ENCODE assay signal across 27 cellular contexts in genomic region chr5:14369780-14370179, GRCh38.
"Had no signal": no experiment of that assay in that cellular context is flagged by ENCODE, and none has a peak within 500 bp of the region (broad histone marks: within the 10 kb centered on the region; RNA-seq: fewer than 3 reads in every experiment).

No MANE protein-coding gene starts in this region.

- H3K27ac ChIP-seq: colonic mucosa, gastrocnemius medialis, hepatocyte, neural progenitor cell, parathyroid adenoma, psoas muscle, right atrium auricular region, transverse colon, VCaP had no signal

- H3K36me3 Mint-ChIP-seq: activated CD4-positive, alpha-beta memory T cell treated with anti-CD3 and anti-CD28 coated beads for 36 hours had no signal

- ATAC-seq: gastrocnemius medialis; left cardiac atrium; left ventricle myocardium superior; psoas muscle; stimulated activated naive B cell treated with anti-CD40 and anti-IgM and Interleukin-4, amounts not matched to agents 10 μg/mL and 1 μg/mL and 100 μg/mL, for 72 hours had no signal

- H3K9me3 ChIP-seq: colonic mucosa, gastrocnemius medialis, psoas muscle, right atrium auricular region, transverse colon had no signal

- H3K27me3 Mint-ChIP-seq: activated CD4-positive, alpha-beta memory T cell treated with anti-CD3 and anti-CD28 coated beads for 36 hours; stimulated activated naive B cell treated with anti-CD40 and anti-IgM and Interleukin-4, amounts not matched to agents 10 μg/mL and 1 μg/mL and 100 μg/mL, for 72 hours had no signal

- H3K27ac Mint-ChIP-seq: activated CD4-positive, alpha-beta memory T cell treated with anti-CD3 and anti-CD28 coated beads for 36 hours; activated naive CD4-positive, alpha-beta T cell treated with anti-CD3 and anti-CD28 coated beads for 36 hours; activated T-helper 1 cell treated with anti-CD3 and anti-CD28 coated beads, Interleukin-12 subunit alpha, Interleukin-12 subunit beta, Interleukin-2, Interleukin-4 antibody, amounts not matched to agents 30 ng/mL and 10 ng/mL and 1 ng/mL, durations not matched to agents 14 hours and 24 hours and 36 hours; neural progenitor cell; stimulated activated naive B cell treated with anti-CD40 and anti-IgM and Interleukin-4, amounts not matched to agents 10 μg/mL and 1 μg/mL and 100 μg/mL, for 72 hours had no signal

- H3K4me1 ChIP-seq: colonic mucosa, parathyroid adenoma, psoas muscle, right atrium auricular region, transverse colon had no signal

- H3K4me3 Mint-ChIP-seq: activated CD4-positive, alpha-beta memory T cell treated with anti-CD3 and anti-CD28 coated beads for 36 hours; activated naive CD4-positive, alpha-beta T cell treated with anti-CD3 and anti-CD28 coated beads for 36 hours; activated T-helper 1 cell treated with anti-CD3 and anti-CD28 coated beads, Interleukin-12 subunit alpha, Interleukin-12 subunit beta, Interleukin-2, Interleukin-4 antibody, amounts not matched to agents 30 ng/mL and 10 ng/mL and 1 ng/mL, durations not matched to agents 14 hours and 24 hours and 36 hours; neural progenitor cell; stimulated activated naive B cell treated with anti-CD40 and anti-IgM and Interleukin-4, amounts not matched to agents 10 μg/mL and 1 μg/mL and 100 μg/mL, for 72 hours had no signal

- DNase-seq: activated CD4-positive, alpha-beta memory T cell treated with anti-CD3 and anti-CD28 coated beads for 36 hours; activated CD4-positive, alpha-beta T cell treated with anti-CD3 and anti-CD28 coated beads for 4 hours; activated CD8-positive, alpha-beta memory T cell treated with anti-CD3 and anti-CD28 coated beads, Interleukin-2, amount 50 U/mL, for 4 hours; activated effector memory CD4-positive, alpha-beta T cell treated with anti-CD3 and anti-CD28 coated beads, Interleukin-2, amount 50 U/mL, for 16 hours; activated naive CD4-positive, alpha-beta T cell treated with anti-CD3 and anti-CD28 coated beads for 36 hours; activated T-cell treated with anti-CD3 and anti-CD28 coated beads, Interleukin-2, amount 50 U/mL, for 1 hour; colonic mucosa; effector memory CD4-positive, alpha-beta T cell; erythroblast; gastrocnemius medialis; glutamatergic neuron; left cardiac atrium; left ventricle myocardium superior; occipital lobe; psoas muscle; stimulated activated CD4-positive, alpha-beta T cell treated with anti-CD3 and anti-CD28 coated beads, Interleukin-2, amount 100 ng/mL, for 24 hours; stimulated activated naive B cell treated with anti-CD40 and anti-IgM and Interleukin-4, amounts not matched to agents 10 μg/mL and 1 μg/mL and 100 μg/mL, for 72 hours; T-helper 9 cell; transverse colon had no signal

- H3K9me3 Mint-ChIP-seq: activated CD4-positive, alpha-beta memory T cell treated with anti-CD3 and anti-CD28 coated beads for 36 hours; activated naive CD4-positive, alpha-beta T cell treated with anti-CD3 and anti-CD28 coated beads for 36 hours; activated T-helper 1 cell treated with anti-CD3 and anti-CD28 coated beads, Interleukin-12 subunit alpha, Interleukin-12 subunit beta, Interleukin-2, Interleukin-4 antibody, amounts not matched to agents 30 ng/mL and 10 ng/mL and 1 ng/mL, durations not matched to agents 14 hours and 24 hours and 36 hours; neural progenitor cell; stimulated activated naive B cell treated with anti-CD40 and anti-IgM and Interleukin-4, amounts not matched to agents 10 μg/mL and 1 μg/mL and 100 μg/mL, for 72 hours had no signal

- H3K27me3 ChIP-seq: colonic mucosa, dorsolateral prefrontal cortex, gastrocnemius medialis, hepatocyte, neural progenitor cell, right atrium auricular region, transverse colon had no signal

- H3K4me3 ChIP-seq: colonic mucosa, dorsolateral prefrontal cortex, gastrocnemius medialis, hepatocyte, neural progenitor cell, psoas muscle, right atrium auricular region, smooth muscle cell, transverse colon had no signal
